Comparison of ENCODE assay signal across 1 cellular context in the genomic region with DNA sequence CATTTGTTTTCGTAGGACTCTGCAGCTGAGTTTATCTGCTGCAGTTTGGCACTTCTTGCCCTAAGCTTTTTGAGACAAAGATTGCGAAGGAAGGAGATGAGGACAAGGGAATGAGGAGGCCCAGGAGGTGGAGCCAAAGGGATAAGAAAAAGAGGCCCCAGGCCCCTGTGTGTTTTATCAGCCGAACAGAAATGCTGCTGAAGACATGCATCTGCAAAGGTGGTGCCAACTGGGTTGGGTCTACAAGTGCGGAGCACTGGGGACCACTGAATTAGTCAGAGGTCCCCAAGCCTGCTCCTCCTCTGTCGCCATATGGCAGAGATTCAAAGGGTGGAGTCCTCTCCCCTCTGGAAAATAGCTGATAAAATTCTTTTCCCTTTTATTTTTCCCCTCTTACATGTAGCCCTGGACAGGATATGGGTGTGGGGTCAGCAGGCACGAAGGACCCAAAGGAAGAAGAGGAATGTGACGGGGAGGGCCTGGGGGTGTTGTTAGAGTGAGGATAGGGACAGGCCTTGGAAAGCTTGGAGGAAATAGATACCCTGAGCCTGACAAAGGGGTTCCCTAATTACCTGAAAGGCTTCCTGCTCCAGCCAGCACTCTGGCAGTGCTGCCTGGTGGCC.
TF ChIP-seq lines count a peak whose summit lies in the region.

No MANE protein-coding gene starts in this region.

TF ChIP-seq in K562, 482 proteins besides CTCF, POLR2A, EP300 and RAD21:
- TF ChIP-seq SAFB2 (IDR thresholded peaks at IDR 0.05; ENCODE audit: borderline replicate concordance, low read depth, low read length, severe bottlenecking) (no peak), CTBP1 (IDR thresholded peaks at IDR 0.05; ENCODE audit: borderline replicate concordance) (peak; percentile 26; the same call in 1 of the 2 replicates), CXXC5 (CRISPR knock-in tag; IDR thresholded peaks at IDR 0.05) (0 out of 2 replicates have a peak, but pooled peaks have one; percentile 14), SMARCA4 (IDR thresholded peaks at IDR 0.05) (peak; percentile 36; the same call in 1 of the 2 replicates), ATF3 (IDR thresholded peaks at IDR 0.05) (no peak), ATF3 (CRISPR knock-in tag; conservative IDR thresholded peaks at IDR 0.05) (0 out of 2 replicates have a peak, but pooled peaks have one; percentile 28), ZKSCAN3 (CRISPR knock-in tag; IDR thresholded peaks at IDR 0.05) (no peak), TEAD4 (IDR thresholded peaks at IDR 0.05; ENCODE audit: low read length) (0 out of 2 replicates have a peak, but pooled peaks have one; percentile 12), TEAD4 (CRISPR knock-in tag; IDR thresholded peaks at IDR 0.05; ENCODE audit: borderline replicate concordance) (no peak), CEBPB (tag; IDR thresholded peaks at IDR 0.05) (no peak), RCOR1 (IDR thresholded peaks at IDR 0.05; ENCODE audit: borderline replicate concordance in 1 of 2, low read depth in 2 of 2, low read length in 2 of 2) (0 out of 4 replicates have a peak, but pooled peaks of 1 of the 2 experiments have one; percentile 14)
- TF ChIP-seq, protein P1, sequence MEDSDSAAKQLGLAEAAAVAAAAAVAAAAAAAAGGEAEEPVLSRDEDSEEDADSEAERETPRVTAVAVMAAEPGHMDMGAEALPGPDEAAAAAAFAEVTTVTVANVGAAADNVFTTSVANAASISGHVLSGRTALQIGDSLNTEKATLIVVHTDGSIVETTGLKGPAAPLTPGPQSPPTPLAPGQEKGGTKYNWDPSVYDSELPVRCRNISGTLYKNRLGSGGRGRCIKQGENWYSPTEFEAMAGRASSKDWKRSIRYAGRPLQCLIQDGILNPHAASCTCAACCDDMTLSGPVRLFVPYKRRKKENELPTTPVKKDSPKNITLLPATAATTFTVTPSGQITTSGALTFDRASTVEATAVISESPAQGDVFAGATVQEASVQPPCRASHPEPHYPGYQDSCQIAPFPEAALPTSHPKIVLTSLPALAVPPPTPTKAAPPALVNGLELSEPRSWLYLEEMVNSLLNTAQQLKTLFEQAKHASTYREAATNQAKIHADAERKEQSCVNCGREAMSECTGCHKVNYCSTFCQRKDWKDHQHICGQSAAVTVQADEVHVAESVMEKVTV (CRISPR knock-in tag; IDR thresholded peaks at IDR 0.05) = peak; percentile 50
- TF ChIP-seq, protein P2, sequence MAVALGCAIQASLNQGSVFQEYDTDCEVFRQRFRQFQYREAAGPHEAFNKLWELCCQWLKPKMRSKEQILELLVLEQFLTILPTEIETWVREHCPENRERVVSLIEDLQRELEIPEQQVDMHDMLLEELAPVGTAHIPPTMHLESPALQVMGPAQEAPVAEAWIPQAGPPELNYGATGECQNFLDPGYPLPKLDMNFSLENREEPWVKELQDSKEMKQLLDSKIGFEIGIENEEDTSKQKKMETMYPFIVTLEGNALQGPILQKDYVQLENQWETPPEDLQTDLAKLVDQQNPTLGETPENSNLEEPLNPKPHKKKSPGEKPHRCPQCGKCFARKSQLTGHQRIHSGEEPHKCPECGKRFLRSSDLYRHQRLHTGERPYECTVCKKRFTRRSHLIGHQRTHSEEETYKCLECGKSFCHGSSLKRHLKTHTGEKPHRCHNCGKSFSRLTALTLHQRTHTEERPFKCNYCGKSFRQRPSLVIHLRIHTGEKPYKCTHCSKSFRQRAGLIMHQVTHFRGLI (CRISPR knock-in tag; IDR thresholded peaks at IDR 0.05) = no peak
